ENCODE assay signal across 1 cellular context in the genomic region with DNA sequence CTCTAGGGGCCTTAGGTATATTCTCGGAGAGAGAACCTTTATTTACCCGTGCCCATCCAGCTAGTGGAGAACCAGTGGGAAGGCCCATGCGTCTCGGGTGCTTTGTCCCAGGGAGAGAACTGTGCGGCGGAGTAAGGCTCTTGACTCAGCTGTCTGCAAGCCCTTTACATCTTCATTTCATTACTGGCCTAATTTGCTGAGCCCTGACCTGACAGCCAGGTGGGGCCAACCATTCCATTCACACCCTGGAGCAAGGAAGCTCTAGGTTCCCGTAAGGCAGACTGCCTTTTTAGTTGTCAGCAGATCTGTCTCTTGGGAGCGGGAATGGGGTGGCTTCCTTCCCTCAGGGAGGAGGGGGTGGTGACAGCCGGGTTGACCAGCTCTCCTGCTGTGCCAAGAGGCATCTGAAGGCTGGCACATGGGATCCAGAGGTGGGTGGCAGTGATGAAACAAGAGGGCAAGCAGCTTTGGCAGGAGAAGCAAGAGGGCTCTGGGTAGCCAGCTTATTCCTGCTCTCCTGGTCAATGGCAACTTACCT.
TF ChIP-seq lines count a peak whose summit lies in the region.

No MANE protein-coding gene starts in this region.

TF ChIP-seq in GM12878, 131 proteins besides CTCF, POLR2A, EP300 and RAD21 (continued from another document):
- TF ChIP-seq, protein P1, sequence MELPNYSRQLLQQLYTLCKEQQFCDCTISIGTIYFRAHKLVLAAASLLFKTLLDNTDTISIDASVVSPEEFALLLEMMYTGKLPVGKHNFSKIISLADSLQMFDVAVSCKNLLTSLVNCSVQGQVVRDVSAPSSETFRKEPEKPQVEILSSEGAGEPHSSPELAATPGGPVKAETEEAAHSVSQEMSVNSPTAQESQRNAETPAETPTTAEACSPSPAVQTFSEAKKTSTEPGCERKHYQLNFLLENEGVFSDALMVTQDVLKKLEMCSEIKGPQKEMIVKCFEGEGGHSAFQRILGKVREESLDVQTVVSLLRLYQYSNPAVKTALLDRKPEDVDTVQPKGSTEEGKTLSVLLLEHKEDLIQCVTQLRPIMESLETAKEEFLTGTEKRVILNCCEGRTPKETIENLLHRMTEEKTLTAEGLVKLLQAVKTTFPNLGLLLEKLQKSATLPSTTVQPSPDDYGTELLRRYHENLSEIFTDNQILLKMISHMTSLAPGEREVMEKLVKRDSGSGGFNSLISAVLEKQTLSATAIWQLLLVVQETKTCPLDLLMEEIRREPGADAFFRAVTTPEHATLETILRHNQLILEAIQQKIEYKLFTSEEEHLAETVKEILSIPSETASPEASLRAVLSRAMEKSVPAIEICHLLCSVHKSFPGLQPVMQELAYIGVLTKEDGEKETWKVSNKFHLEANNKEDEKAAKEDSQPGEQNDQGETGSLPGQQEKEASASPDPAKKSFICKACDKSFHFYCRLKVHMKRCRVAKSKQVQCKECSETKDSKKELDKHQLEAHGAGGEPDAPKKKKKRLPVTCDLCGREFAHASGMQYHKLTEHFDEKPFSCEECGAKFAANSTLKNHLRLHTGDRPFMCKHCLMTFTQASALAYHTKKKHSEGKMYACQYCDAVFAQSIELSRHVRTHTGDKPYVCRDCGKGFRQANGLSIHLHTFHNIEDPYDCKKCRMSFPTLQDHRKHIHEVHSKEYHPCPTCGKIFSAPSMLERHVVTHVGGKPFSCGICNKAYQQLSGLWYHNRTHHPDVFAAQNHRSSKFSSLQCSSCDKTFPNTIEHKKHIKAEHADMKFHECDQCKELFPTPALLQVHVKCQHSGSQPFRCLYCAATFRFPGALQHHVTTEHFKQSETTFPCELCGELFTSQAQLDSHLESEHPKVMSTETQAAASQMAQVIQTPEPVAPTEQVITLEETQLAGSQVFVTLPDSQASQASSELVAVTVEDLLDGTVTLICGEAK (IDR thresholded peaks at IDR 0.05; ENCODE audit: borderline replicate concordance) = no peak
- no peak for TF ChIP-seq CBFB (IDR thresholded peaks at IDR 0.05; ENCODE audit: low read depth)
